Comparison of ENCODE assay signal across 26 cellular contexts in genomic region chr2:159775006-159775405, GRCh38. TPM values are rescaled to one million over a fixed set of nuclear protein-coding genes. Genes with fewer than 3 reads are reported as not detected.
DNase-seq lines count a peak whose midpoint lies in the region; ATAC-seq and TF ChIP-seq lines count a peak whose summit lies in the region.
"Had no signal": no experiment of that assay in that cellular context is flagged by ENCODE, and none has a peak within 500 bp of the region (broad histone marks: within the 10 kb centered on the region; RNA-seq: fewer than 3 reads in every experiment).

No MANE protein-coding gene starts in this region.

- H3K27ac Mint-ChIP-seq in T-helper 2 cell treated with Interferon-gamma antibody and Interleukin-4, amounts not matched to agents 5 μg/mL and 100 μg/mL, for 36 hours = peak overlapping the region; percentile 29
- H3K27ac Mint-ChIP-seq in brain = peak overlapping the region in 3 of 5 experiments; percentile 9 to 29 (median 13)
- H3K27ac Mint-ChIP-seq: activated T-helper 2 cell treated with anti-CD3 and anti-CD28 coated beads, Interferon-gamma antibody, Interleukin-2, Interleukin-4, amounts not matched to agents 10 μg/mL and 5 μg/mL and 100 μg/mL, durations not matched to agents 14 hours and 24 hours and 36 hours had no signal

- no peaks in the 10 kb centered on the region for H3K4me1 Mint-ChIP-seq in T-helper 2 cell treated with Interferon-gamma antibody and Interleukin-4, amounts not matched to agents 5 μg/mL and 100 μg/mL, for 36 hours (ENCODE audit: low read depth)
- no peaks in the 10 kb centered on the region for H3K4me1 Mint-ChIP-seq in brain

- H3K36me3 ChIP-seq in neutrophil (peaks cover 86% of the 10 kb centered on the region), psoas muscle (ENCODE audit: insufficient read depth in 1 of 2, low read depth in 1 of 2) (peaks cover 0 to 22% of the 10 kb centered on the region in 2 donors)
- H3K36me3 ChIP-seq: prostate gland had no signal

- H3K4me3 ChIP-seq in neutrophil (ENCODE audit: low read depth in 1 of 2, low read length in 1 of 2) (no peak overlapping the region), psoas muscle (no peak overlapping the region)
- H3K4me3 ChIP-seq: GM23248, heart right ventricle, lower lobe of right lung, prostate gland, smooth muscle cell, thoracic aorta had no signal

- H3K9me3 ChIP-seq in neutrophil = no peaks in the 10 kb centered on the region
- no peaks in the 10 kb centered on the region for H3K9me3 ChIP-seq in psoas muscle
- H3K9me3 ChIP-seq: heart right ventricle, lower lobe of right lung, prostate gland, thoracic aorta had no signal

- H3K27me3 ChIP-seq in neutrophil = no peaks in the 10 kb centered on the region
- H3K27me3 ChIP-seq in psoas muscle (ENCODE audit: insufficient read depth in 3 of 3, low read length in 2 of 3) = no peaks in the 10 kb centered on the region
- H3K27me3 ChIP-seq: heart right ventricle had no signal

- H3K27me3 Mint-ChIP-seq in T-helper 2 cell treated with Interferon-gamma antibody and Interleukin-4, amounts not matched to agents 5 μg/mL and 100 μg/mL, for 36 hours (ENCODE audit: low read depth) = no peaks in the 10 kb centered on the region
- no peaks in the 10 kb centered on the region for H3K27me3 Mint-ChIP-seq in brain
- H3K27me3 Mint-ChIP-seq: central memory CD8-positive, alpha-beta T cell; IgD-negative memory B cell; naive B cell had no signal

- no peak for TF ChIP-seq CTCF in brain (conservative IDR thresholded peaks at IDR 0.05)
- TF ChIP-seq CTCF in neutrophil (IDR thresholded peaks at IDR 0.05) = no peak
- no peak for TF ChIP-seq CTCF in psoas muscle (IDR thresholded peaks at IDR 0.05)

- ATAC-seq in psoas muscle (no peak), HG02885 (IDR thresholded peaks at IDR 0.05; ENCODE audit: poor library complexity, unreplicated experiment) (no peak)
- ATAC-seq: lower lobe of right lung had no signal

- WGBS in psoas muscle, 3 donors = 59 to 78% (median 60%) methylated on average over 1 of the region's 1 CpG

- peaks cover 8% of the 10 kb centered on the region for H3K36me3 Mint-ChIP-seq in T-helper 2 cell treated with Interferon-gamma antibody and Interleukin-4, amounts not matched to agents 5 μg/mL and 100 μg/mL, for 36 hours (ENCODE audit: low read depth)
- no peaks in the 10 kb centered on the region for H3K36me3 Mint-ChIP-seq in brain
- H3K36me3 Mint-ChIP-seq: IgD-negative memory B cell, naive B cell had no signal

- intact Hi-C loops in head of caudate nucleus (cut with DNase I) = no loop called here
- intact Hi-C loops in psoas muscle (cut with DNase I) = no loop called here

- DNase-seq in T-helper 2 cell treated with Interferon-gamma antibody and Interleukin-4, amounts not matched to agents 5 μg/mL and 100 μg/mL, for 36 hours (ENCODE audit: low spot score) = no peak
- DNase-seq in T-helper 2 cell = no peak
- DNase-seq in NAMALWA (ENCODE audit: low spot score) = peak; percentile 29
- no peak for DNase-seq in head of caudate nucleus
- DNase-seq in psoas muscle = no peak
- DNase-seq: activated CD4-positive, alpha-beta T cell treated with anti-CD3 and anti-CD28 coated beads for 1 hour; amygdala; C1 segment of cervical spinal cord; effector memory CD4-positive, alpha-beta T cell; GM23248; heart right ventricle; lower lobe of right lung; MM.1S; naive B cell; NCI-H187 treated with DMSO at 0.1 percent for 48 hours; NCI-H510A treated with DMSO at 0.1 percent for 48 hours; stimulated activated CD4-positive, alpha-beta T cell treated with anti-CD3 and anti-CD28 coated beads, Interleukin-4, amount 100 ng/mL, for 4 hours had no signal

- H3K9me3 Mint-ChIP-seq in T-helper 2 cell treated with Interferon-gamma antibody and Interleukin-4, amounts not matched to agents 5 μg/mL and 100 μg/mL, for 36 hours = no peaks in the 10 kb centered on the region
- H3K9me3 Mint-ChIP-seq in brain = no peaks in the 10 kb centered on the region
- H3K9me3 Mint-ChIP-seq: activated T-helper 2 cell treated with anti-CD3 and anti-CD28 coated beads, Interferon-gamma antibody, Interleukin-2, Interleukin-4, amounts not matched to agents 10 μg/mL and 5 μg/mL and 100 μg/mL, durations not matched to agents 14 hours and 24 hours and 36 hours; central memory CD8-positive, alpha-beta T cell; IgD-negative memory B cell; naive B cell had no signal

- H3K4me1 ChIP-seq in neutrophil (ENCODE audit: control insufficient read depth in 1 of 2, insufficient read depth in 1 of 2, low read depth in 1 of 2, low read length in 1 of 2) = no peaks in the 10 kb centered on the region
- H3K4me1 ChIP-seq in psoas muscle = no peaks in the 10 kb centered on the region
- H3K4me1 ChIP-seq: lower lobe of right lung, prostate gland had no signal

- H3K27ac ChIP-seq in neutrophil (peak overlapping the region; percentile 47), psoas muscle (no peak overlapping the region)
- H3K27ac ChIP-seq: GM23248, lower lobe of right lung, prostate gland, thoracic aorta had no signal

- no peak overlapping the region for H3K4me3 Mint-ChIP-seq in T-helper 2 cell treated with Interferon-gamma antibody and Interleukin-4, amounts not matched to agents 5 μg/mL and 100 μg/mL, for 36 hours
- H3K4me3 Mint-ChIP-seq in brain = no peak overlapping the region
- H3K4me3 Mint-ChIP-seq: central memory CD8-positive, alpha-beta T cell; IgD-negative memory B cell; naive B cell had no signal

RNA-seq across cellular contexts. Expression of gene CD302, which starts 23.0 kb away (rescaled TPM):
- polyA plus RNA-seq in brain (ENCODE audit: insufficient read depth, low read depth, low replicate concordance) = 3.7 TPM
- total RNA-seq in psoas muscle = 1 to 10 TPM; 4.6 to 7.5 (median 5.3) TPM
- polyA plus RNA-seq in psoas muscle = 1 to 10 TPM; 2.7 to 3.1 (median 3.1) TPM
